In the genomic region with DNA sequence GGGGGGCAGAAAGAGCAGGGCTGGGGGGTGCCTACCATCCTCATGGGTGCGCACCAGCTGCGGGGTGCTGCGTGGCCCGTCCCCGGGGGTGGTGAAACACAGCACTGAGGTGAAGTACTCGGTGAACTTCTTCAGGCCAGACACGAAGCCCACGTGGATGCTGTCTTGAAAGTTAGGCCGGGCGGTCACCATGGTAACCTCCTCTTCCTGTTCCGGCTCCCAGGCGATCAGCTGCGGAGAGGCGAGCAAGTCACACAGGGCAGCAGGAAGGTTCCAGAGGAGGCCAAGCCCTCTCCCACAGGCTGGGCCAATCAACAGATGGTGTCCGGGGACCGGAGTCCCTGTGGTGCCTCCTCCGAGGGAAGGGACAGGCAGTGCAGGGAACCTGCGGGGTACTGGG, we compare ENCODE assay signal across 9 cellular contexts.
A peak's percentile ranks its signal among the peaks of the same experiment; 100 is the strongest.
DNase-seq lines count a peak whose midpoint lies in the region; ATAC-seq and TF ChIP-seq lines count a peak whose summit lies in the region.
"Had no signal": no experiment of that assay in that cellular context is flagged by ENCODE, and none has a peak within 500 bp of the region (broad histone marks: within the 10 kb centered on the region; RNA-seq: fewer than 3 reads in every experiment).

No MANE protein-coding gene starts in this region.

- H2BK20ac ChIP-seq in IMR-90 (ENCODE audit: low read depth, low read length) = no peak overlapping the region

- POLR2A ChIA-PET in IMR-90 (lab: Charles Lee; ENCODE audit: unreplicated experiment) = no interaction called here

- no peaks in the 10 kb centered on the region for H3K4me1 ChIP-seq in IMR-90 (ENCODE audit: control insufficient read depth, insufficient read depth, low read length)

- BruUV-seq in IMR-90 (replicated peaks; lab: Mats Ljungman, UMichigan) = no TSS peak

- no peak overlapping the region for H2BK120ac ChIP-seq in IMR-90 (ENCODE audit: low read depth, low read length)

- no peak overlapping the region for H2AK5ac ChIP-seq in IMR-90 (ENCODE audit: low read depth, low read length)

- H2AK9ac ChIP-seq in IMR-90 (replicated peaks; ENCODE audit: low read depth, low read length, poor library complexity) = no peak overlapping the region

- no peak overlapping the region for H4K5ac ChIP-seq in IMR-90 (ENCODE audit: low read depth, low read length)

- no peak overlapping the region for H3K4ac ChIP-seq in IMR-90 (ENCODE audit: low read depth, low read length)

- no peak overlapping the region for H3K56ac ChIP-seq in IMR-90 (ENCODE audit: extremely low read depth, insufficient read depth, low read length)

- DNase-seq in IMR-90 = peak; percentile 7
- DNase-seq in OCI-M1 (lab: John Stamatoyannopoulos, UW) = peak; percentile 22
- peak; percentile 34 for DNase-seq in fibroblast of mammary gland (ENCODE audit: low read depth)
- DNase-seq in nucleus accumbens (lab: John Stamatoyannopoulos, UW) = peak in 37 of 56 donors; percentile 4 to 78 (median 39)
- DNase-seq in epidermal melanocyte (ENCODE audit: insufficient read length, low spot score) = no peak
- DNase-seq in AML-193 (lab: John Stamatoyannopoulos, UW) = no peak
- DNase-seq in germinal center (ENCODE audit: low spot score) = no peak
- no peak for DNase-seq in NCI-H748 treated with DMSO at 0.1 percent for 48 hours (lab: John Stamatoyannopoulos, UW)
- DNase-seq: activated naive CD8-positive, alpha-beta T cell treated with anti-CD3 and anti-CD28 coated beads for 36 hours had no signal

- intact Hi-C loops in IMR-90 (cut with micrococcal nuclease) = no loop called here

- no peak for TF ChIP-seq RAD21 in IMR-90 (IDR thresholded peaks at IDR 0.05; ENCODE audit: low read length)

- no peak overlapping the region for H4K91ac ChIP-seq in IMR-90 (ENCODE audit: insufficient read depth, low read depth, low read length)

- no peaks in the 10 kb centered on the region for H3K9me3 ChIP-seq in IMR-90 (ENCODE audit: control insufficient read depth, insufficient read depth, low read length)

- no peak overlapping the region for H2BK5ac ChIP-seq in IMR-90 (ENCODE audit: low read depth, low read length, poor library complexity, severe bottlenecking)

- dilution Hi-C loops in IMR-90 (cut with HindIII; ENCODE audit: low sequenced_read_pairs, unreplicated experiment) = no loop called here

- H3K9ac ChIP-seq in IMR-90 (ENCODE audit: low read depth, low read length) = no peak overlapping the region

- CTCF ChIA-PET in IMR-90 (lab: Yijun Ruan, JAX) = no interaction called here

- no peak overlapping the region for H3K23ac ChIP-seq in IMR-90 (ENCODE audit: low read depth, low read length)

- H2BK15ac ChIP-seq in IMR-90 (ENCODE audit: low read depth, low read length) = no peak overlapping the region

- peaks cover 2% of the 10 kb centered on the region; the same call in 1 of the 2 replicates for H3K27me3 ChIP-seq in IMR-90 (ENCODE audit: control insufficient read depth, insufficient read depth, low read length)

- H3K4me3 ChIP-seq in IMR-90 (ENCODE audit: insufficient read depth, low read depth, low read length) (no peak overlapping the region), fibroblast of mammary gland (ENCODE audit: control insufficient read depth, low read depth, low read length) (no peak overlapping the region)

- TF ChIP-seq CTCF in IMR-90 (conservative IDR thresholded peaks at IDR 0.05; ENCODE audit: low read depth, low read length) = no peak
- no peak for TF ChIP-seq CTCF in fibroblast of mammary gland (conservative IDR thresholded peaks at IDR 0.05; ENCODE audit: control insufficient read depth, insufficient read depth, low read depth, low read length)

- peak overlapping the region; percentile 56 for H2AFZ ChIP-seq in IMR-90 (replicated peaks; ENCODE audit: low read length, poor library complexity)

- no peak overlapping the region for H3K18ac ChIP-seq in IMR-90 (ENCODE audit: low read depth, low read length)

- no peak overlapping the region for H3K4me2 ChIP-seq in IMR-90 (ENCODE audit: low read depth, low read length)

- H3K27ac ChIP-seq in IMR-90 (ENCODE audit: insufficient read depth, low read length) = no peak overlapping the region

- H4K8ac ChIP-seq in IMR-90 (ENCODE audit: low read depth in 2 of 2, low read length in 2 of 2) = no peak overlapping the region

- no CpG with 5 or more reads among the region's 18 CpGs for WGBS in IMR-90 (ENCODE audit: extremely low coverage in 2 of 2, insufficient read length in 1 of 2), 2 experiments

- no peak for TF ChIP-seq POLR2A in IMR-90 (IDR thresholded peaks at IDR 0.05; ENCODE audit: low read depth, low read length)

- H3K14ac ChIP-seq in IMR-90 (replicated peaks; ENCODE audit: low read depth, low read length) = no peak overlapping the region

- no peaks in the 10 kb centered on the region for H4K20me1 ChIP-seq in IMR-90 (ENCODE audit: insufficient read depth, low read length)

- no peaks in the 10 kb centered on the region for H3K79me1 ChIP-seq in IMR-90 (ENCODE audit: low read depth in 1 of 2, low read length in 2 of 2)

- in situ Hi-C loops in IMR-90 (cut with MboI; ENCODE audit: low sequenced_read_pairs) = no loop called here

- no peak for ATAC-seq in IMR-90 (ENCODE audit: low read depth)

- H3K9me1 ChIP-seq in IMR-90 (ENCODE audit: insufficient read depth, low read length) = no peaks in the 10 kb centered on the region

- no peaks in the 10 kb centered on the region for H3K36me3 ChIP-seq in IMR-90 (ENCODE audit: control insufficient read depth, insufficient read depth, low read length)

TF ChIP-seq in IMR-90, 13 proteins besides CTCF, POLR2A, EP300 and RAD21:
- TF ChIP-seq SMC3 (IDR thresholded peaks at IDR 0.05; ENCODE audit: low read depth, low read length) (no peak), MAZ (IDR thresholded peaks at IDR 0.05; ENCODE audit: borderline replicate concordance, low read depth, low read length) (no peak), CEBPB (IDR thresholded peaks at IDR 0.05; ENCODE audit: low read depth, low read length) (no peak), CHD1 (IDR thresholded peaks at IDR 0.05; ENCODE audit: low read depth, low read length) (no peak), NFE2L2 (IDR thresholded peaks at IDR 0.05; ENCODE audit: low read depth, low read length) (no peak), RFX5 (IDR thresholded peaks at IDR 0.05; ENCODE audit: low read depth, low read length) (no peak), MAFK (IDR thresholded peaks at IDR 0.05; ENCODE audit: low read depth, low read length) (no peak)

Comparison
In these comparisons a context has a peak if more than half of its experiments do, and no peak if none do; other contexts are left out.
1. DNase-seq: peak in IMR-90 (single experiment), OCI-M1 (single experiment), fibroblast of mammary gland (single experiment) and nucleus accumbens (37 of 56); none in epidermal melanocyte (single experiment), AML-193 (0 of 2), germinal center (single experiment) and NCI-H748 treated with DMSO at 0.1 percent for 48 hours (single experiment).